In genomic region chr1:235996048-235996785, GRCh38 we compare ENCODE assay signal across 14 cellular contexts.
DNase-seq lines count a peak whose midpoint lies in the region; ATAC-seq and TF ChIP-seq lines count a peak whose summit lies in the region.
"Had no signal": no experiment of that assay in that cellular context is flagged by ENCODE, and none has a peak within 500 bp of the region (broad histone marks: within the 10 kb centered on the region; RNA-seq: fewer than 3 reads in every experiment).

No MANE protein-coding gene starts in this region.

- peaks cover 6% of the 10 kb centered on the region for H3F3A ChIP-seq in smooth muscle cell (ENCODE audit: low read depth)

- TF ChIP-seq POLR2A in heart left ventricle (IDR thresholded peaks at IDR 0.05) (no peak), thyroid gland (IDR thresholded peaks at IDR 0.05) (no peak)

- POLR2A ChIA-PET in OCI-LY7 (lab: Charles Lee) = interaction anchor here (1.1 kb wide), 1 partner anchor 9 kb away, joined by 3 read pairs; no protein-coding TSS in a partner anchor

- H3K79me2 ChIP-seq in OCI-LY7 (ENCODE audit: insufficient read depth, low read depth, low read length) = no peaks in the 10 kb centered on the region
- no peaks in the 10 kb centered on the region for H3K79me2 ChIP-seq in smooth muscle cell (ENCODE audit: low read depth)
- H3K79me2 ChIP-seq: hepatocyte had no signal

- DNase-seq in left ventricle myocardium inferior = no peak
- no peak for DNase-seq in heart left ventricle
- DNase-seq in NCI-H2171 treated with DMSO at 0.1 percent for 48 hours (lab: John Stamatoyannopoulos, UW) = peak; percentile 54
- peak; percentile 40 to 43 for DNase-seq in thyroid gland
- no peak for DNase-seq in anterior cingulate cortex (lab: John Stamatoyannopoulos, UW)
- no peak for DNase-seq in OCI-LY7 (ENCODE audit: low spot score)
- DNase-seq in smooth muscle cell (lab: John Stamatoyannopoulos, UW; ENCODE audit: unreplicated experiment) = no peak
- DNase-seq: activated CD4-positive, CD25-positive, alpha-beta regulatory T cell; NCI-H187 treated with DMSO at 0.1 percent for 48 hours had no signal

- 81 to 89% (median 85%) methylated on average over 4 of the region's 4 CpGs for WGBS in heart left ventricle, 4 donors
- WGBS in thyroid gland, 2 donors = 75 to 79% methylated on average over 4 of the region's 4 CpGs
- 85% methylated on average over 4 of the region's 4 CpGs for WGBS in smooth muscle cell (ENCODE audit: low lambda C conversion rate)

- intact Hi-C loops in left ventricle myocardium inferior (cut with micrococcal nuclease) = no loop called here
- intact Hi-C loops in heart left ventricle (cut with DNase I) = loop anchor here in 1 of 10 donors (10.0 kb wide), 1 partner anchor 59 kb away; no protein-coding TSS in a partner anchor
- intact Hi-C loops in thyroid gland (cut with DNase I) = no loop called here
- intact Hi-C loops in OCI-LY7 (cut with micrococcal nuclease; ENCODE audit: unreplicated experiment) = no loop called here

- peaks cover 97% of the 10 kb centered on the region for H3K36me3 ChIP-seq in left ventricle myocardium inferior
- H3K36me3 ChIP-seq in heart left ventricle = peaks cover 0 to 92% (median 52%) of the 10 kb centered on the region in 9 donors
- no peaks in the 10 kb centered on the region for H3K36me3 ChIP-seq in thyroid gland
- H3K36me3 ChIP-seq in OCI-LY7 (ENCODE audit: insufficient read depth, low read length) = no peaks in the 10 kb centered on the region
- no peaks in the 10 kb centered on the region for H3K36me3 ChIP-seq in smooth muscle cell (ENCODE audit: low read depth)
- H3K36me3 ChIP-seq: BLaER1 had no signal

- no peaks in the 10 kb centered on the region for H3K9me2 ChIP-seq in OCI-LY7 (ENCODE audit: insufficient read depth, low read length)

- H3K27me3 ChIP-seq in left ventricle myocardium inferior (ENCODE audit: low read depth) = no peaks in the 10 kb centered on the region
- H3K27me3 ChIP-seq in heart left ventricle = no peaks in the 10 kb centered on the region
- no peaks in the 10 kb centered on the region for H3K27me3 ChIP-seq in thyroid gland
- no peaks in the 10 kb centered on the region for H3K27me3 ChIP-seq in smooth muscle cell (ENCODE audit: low read depth)
- H3K27me3 ChIP-seq: BLaER1, hepatocyte had no signal

- no peak overlapping the region for H3K4me3 ChIP-seq in left ventricle myocardium inferior
- no peak overlapping the region for H3K4me3 ChIP-seq in heart left ventricle
- H3K4me3 ChIP-seq in thyroid gland (replicated peaks in 1 of 3) = no peak overlapping the region
- H3K4me3 ChIP-seq in OCI-LY7 (ENCODE audit: low read depth, low read length, poor library complexity, severe bottlenecking) = no peak overlapping the region
- no peak overlapping the region for H3K4me3 ChIP-seq in smooth muscle cell
- H3K4me3 ChIP-seq: BLaER1, hepatocyte, lung had no signal

- H3K27ac ChIP-seq in left ventricle myocardium inferior (replicated peaks) (peak overlapping the region; percentile 5), heart left ventricle (no peak overlapping the region), thyroid gland (no peak overlapping the region), OCI-LY7 (ENCODE audit: low read depth, low read length, poor library complexity, severe bottlenecking) (no peak overlapping the region), smooth muscle cell (ENCODE audit: low read depth) (no peak overlapping the region)
- H3K27ac ChIP-seq: BLaER1, hepatocyte had no signal

- ATAC-seq in heart left ventricle (no peak), HG02840 (IDR thresholded peaks at IDR 0.05; ENCODE audit: low FRiP score, unreplicated experiment) (peak; percentile 43)
- ATAC-seq: stimulated activated memory B cell treated with anti-CD40 and anti-IgM and Interleukin-4, amounts not matched to agents 10 μg/mL and 1 μg/mL and 100 μg/mL, for 72 hours had no signal

- no TSS peak for BruUV-seq in OCI-LY7 (replicated peaks; lab: Mats Ljungman, UMichigan)

- no peak overlapping the region for H3K9ac ChIP-seq in smooth muscle cell (ENCODE audit: low read depth)
- H3K9ac ChIP-seq: BLaER1 had no signal

- H3K4me2 ChIP-seq in OCI-LY7 (ENCODE audit: low read length) = no peak overlapping the region
- H3K4me2 ChIP-seq in smooth muscle cell = no peak overlapping the region
- H3K4me2 ChIP-seq: BLaER1, hepatocyte had no signal

- H3K4me1 ChIP-seq in left ventricle myocardium inferior (peaks cover 31% of the 10 kb centered on the region), heart left ventricle (peaks cover 0 to 26% (median 10%) of the 10 kb centered on the region in 12 donors), thyroid gland (peaks cover 21 to 31% of the 10 kb centered on the region in 2 donors), OCI-LY7 (ENCODE audit: insufficient read depth, low read length, poor library complexity, severe bottlenecking) (no peaks in the 10 kb centered on the region), smooth muscle cell (ENCODE audit: low read depth) (no peaks in the 10 kb centered on the region)

- H3K9me3 ChIP-seq in left ventricle myocardium inferior (replicated peaks) (no peaks in the 10 kb centered on the region), heart left ventricle (no peaks in the 10 kb centered on the region), thyroid gland (no peaks in the 10 kb centered on the region), OCI-LY7 (ENCODE audit: low read length) (no peaks in the 10 kb centered on the region), smooth muscle cell (replicated peaks; ENCODE audit: low read depth) (no peaks in the 10 kb centered on the region)
- H3K9me3 ChIP-seq: BLaER1 had no signal

- CTCF ChIA-PET in OCI-LY7 (lab: Charles Lee; ENCODE audit: unreplicated experiment) = no interaction called here

- H2AFZ ChIP-seq in OCI-LY7 (ENCODE audit: low read length) (no peak overlapping the region), smooth muscle cell (ENCODE audit: low read depth) (no peak overlapping the region)
- H2AFZ ChIP-seq: hepatocyte had no signal

- TF ChIP-seq CTCF in left ventricle myocardium inferior (IDR thresholded peaks at IDR 0.05; ENCODE audit: borderline replicate concordance) (no peak), heart left ventricle (IDR thresholded peaks at IDR 0.05) (no peak), thyroid gland (IDR thresholded peaks at IDR 0.05) (no peak), OCI-LY7 (conservative IDR thresholded peaks at IDR 0.05; ENCODE audit: low read length) (no peak), smooth muscle cell (IDR thresholded peaks at IDR 0.05; ENCODE audit: borderline replicate concordance, insufficient read depth, poor library complexity, severe bottlenecking) (no peak)

- H4K20me1 ChIP-seq in OCI-LY7 (ENCODE audit: insufficient read depth, low read length) (no peaks in the 10 kb centered on the region), smooth muscle cell (ENCODE audit: low read depth) (no peaks in the 10 kb centered on the region)
- H4K20me1 ChIP-seq: BLaER1 had no signal

Comparison
In these comparisons a context has a peak if more than half of its experiments do, and no peak if none do; other contexts are left out.
1. DNase-seq: peak in NCI-H2171 treated with DMSO at 0.1 percent for 48 hours (single experiment) and thyroid gland (2 of 2); none in left ventricle myocardium inferior (single experiment), heart left ventricle (0 of 5), anterior cingulate cortex (0 of 58), OCI-LY7 (single experiment) and smooth muscle cell (single experiment).